Comparison of ENCODE assay signal across 11 cellular contexts in genomic region chr2:26941486-26941885, GRCh38.
"Had no signal": no experiment of that assay in that cellular context is flagged by ENCODE, and none has a peak within 500 bp of the region (broad histone marks: within the 10 kb centered on the region; RNA-seq: fewer than 3 reads in every experiment).

No MANE protein-coding gene starts in this region.

- H3K4me1 ChIP-seq: body of pancreas, esophagus squamous epithelium, sigmoid colon had no signal

- H3K9me3 ChIP-seq: body of pancreas, esophagus squamous epithelium, sigmoid colon had no signal

- H3K27ac ChIP-seq: body of pancreas, esophagus squamous epithelium, sigmoid colon, VCaP had no signal

- FAIRE-seq: endometrium had no signal

- H3K4me3 ChIP-seq: body of pancreas, esophagus squamous epithelium, sigmoid colon had no signal

- DNase-seq: activated CD4-positive, alpha-beta T cell treated with anti-CD3 and anti-CD28 coated beads for 4 hours; activated naive CD4-positive, alpha-beta T cell treated with anti-CD3 and anti-CD28 coated beads, Interleukin-2, amount 10 ng/mL, durations not matched to agents 7 days and 5 days; amniotic stem cell; body of pancreas; esophagus squamous epithelium; sigmoid colon; stimulated activated CD4-positive, alpha-beta T cell treated with anti-CD3 and anti-CD28 coated beads, Interleukin-2, amount 100 ng/mL, for 24 hours; stimulated activated naive CD4-positive, alpha-beta T cell treated with Interleukin-2 at 50 U/mL for 16 hours; T-helper 9 cell had no signal

- H3K36me3 ChIP-seq: esophagus squamous epithelium, sigmoid colon had no signal

- ATAC-seq: body of pancreas had no signal
